Comparison of ENCODE assay signal across 2 cellular contexts in the genomic region with DNA sequence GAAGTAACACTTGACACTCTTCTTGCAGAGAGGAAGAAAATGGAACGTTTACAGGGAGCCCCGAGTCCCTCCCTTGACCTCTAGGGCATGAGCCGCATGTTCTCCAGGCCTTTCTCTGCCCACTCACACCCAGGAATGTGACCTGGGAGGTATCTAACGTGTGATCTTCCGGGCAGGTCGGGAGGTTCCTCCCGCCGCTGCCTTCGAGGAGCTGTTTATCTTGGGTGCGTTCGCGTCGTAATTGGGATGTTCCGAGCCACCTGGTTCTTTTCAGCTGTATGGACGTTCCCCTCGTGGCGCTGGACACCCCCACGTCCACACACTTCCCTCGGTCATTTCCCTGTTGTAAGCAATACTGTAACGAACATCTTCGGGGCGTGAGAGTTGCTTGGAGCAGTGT.
TF ChIP-seq lines count a peak whose summit lies in the region.

No MANE protein-coding gene starts in this region.

TF ChIP-seq in GM23338, 12 proteins besides CTCF, POLR2A, EP300 and RAD21:
- TF ChIP-seq ZNF114 (CRISPR knock-in tag; IDR thresholded peaks at IDR 0.05), result no peak
- no peak for TF ChIP-seq JUNB (IDR thresholded peaks at IDR 0.05; ENCODE audit: unreplicated experiment)
- no peak for TF ChIP-seq NANOG (IDR thresholded peaks at IDR 0.05; ENCODE audit: borderline replicate concordance)
TF ChIP-seq in GM23338: peak in this region for 0.

TF ChIP-seq in K562, 482 proteins besides CTCF, POLR2A, EP300 and RAD21:
- no peak for TF ChIP-seq RBM22 (IDR thresholded peaks at IDR 0.05; ENCODE audit: low read depth, low read length, poor library complexity, severe bottlenecking)
- TF ChIP-seq, protein P1, sequence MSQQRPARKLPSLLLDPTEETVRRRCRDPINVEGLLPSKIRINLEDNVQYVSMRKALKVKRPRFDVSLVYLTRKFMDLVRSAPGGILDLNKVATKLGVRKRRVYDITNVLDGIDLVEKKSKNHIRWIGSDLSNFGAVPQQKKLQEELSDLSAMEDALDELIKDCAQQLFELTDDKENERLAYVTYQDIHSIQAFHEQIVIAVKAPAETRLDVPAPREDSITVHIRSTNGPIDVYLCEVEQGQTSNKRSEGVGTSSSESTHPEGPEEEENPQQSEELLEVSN (IDR thresholded peaks at IDR 0.05; ENCODE audit: borderline replicate concordance in 1 of 2, extremely low read depth in 1 of 2, insufficient read depth in 1 of 2, insufficient read length in 1 of 2, low read depth in 1 of 2, low read length in 1 of 2, poor library complexity in 1 of 2, severe bottlenecking in 1 of 2), result peak in 1 of 2 experiments; percentile 18
- TF ChIP-seq, protein P2, sequence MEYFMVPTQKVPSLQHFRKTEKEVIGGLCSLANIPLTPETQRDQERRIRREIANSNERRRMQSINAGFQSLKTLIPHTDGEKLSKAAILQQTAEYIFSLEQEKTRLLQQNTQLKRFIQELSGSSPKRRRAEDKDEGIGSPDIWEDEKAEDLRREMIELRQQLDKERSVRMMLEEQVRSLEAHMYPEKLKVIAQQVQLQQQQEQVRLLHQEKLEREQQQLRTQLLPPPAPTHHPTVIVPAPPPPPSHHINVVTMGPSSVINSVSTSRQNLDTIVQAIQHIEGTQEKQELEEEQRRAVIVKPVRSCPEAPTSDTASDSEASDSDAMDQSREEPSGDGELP (CRISPR knock-in tag; IDR thresholded peaks at IDR 0.05; ENCODE audit: borderline replicate concordance), result peak; percentile 64; the same call in 1 of the 2 replicates
- TF ChIP-seq, protein P3, sequence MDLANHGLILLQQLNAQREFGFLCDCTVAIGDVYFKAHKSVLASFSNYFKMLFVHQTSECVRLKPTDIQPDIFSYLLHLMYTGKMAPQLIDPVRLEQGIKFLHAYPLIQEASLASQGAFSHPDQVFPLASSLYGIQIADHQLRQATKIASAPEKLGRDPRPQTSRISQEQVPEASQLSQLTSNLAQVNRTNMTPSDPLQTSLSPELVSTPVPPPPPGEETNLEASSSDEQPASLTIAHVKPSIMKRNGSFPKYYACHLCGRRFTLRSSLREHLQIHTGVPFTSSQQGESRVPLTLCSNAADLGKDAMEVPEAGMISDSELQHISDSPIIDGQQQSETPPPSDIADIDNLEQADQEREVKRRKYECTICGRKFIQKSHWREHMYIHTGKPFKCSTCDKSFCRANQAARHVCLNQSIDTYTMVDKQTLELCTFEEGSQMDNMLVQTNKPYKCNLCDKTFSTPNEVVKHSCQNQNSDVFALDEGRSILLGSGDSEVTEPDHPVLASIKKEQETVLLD (IDR thresholded peaks at IDR 0.05), result no peak
- no peak for TF ChIP-seq MYNN (IDR thresholded peaks at IDR 0.05)
- TF ChIP-seq MYNN (CRISPR knock-in tag; IDR thresholded peaks at IDR 0.05), result no peak
- TF ChIP-seq, protein P4, sequence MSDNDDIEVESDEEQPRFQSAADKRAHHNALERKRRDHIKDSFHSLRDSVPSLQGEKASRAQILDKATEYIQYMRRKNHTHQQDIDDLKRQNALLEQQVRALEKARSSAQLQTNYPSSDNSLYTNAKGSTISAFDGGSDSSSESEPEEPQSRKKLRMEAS (CRISPR knock-in tag; IDR thresholded peaks at IDR 0.05), result peak; percentile 33
- TF ChIP-seq CBX3 (IDR thresholded peaks at IDR 0.05; ENCODE audit: borderline replicate concordance in 1 of 2, low read length in 2 of 2), result 0 out of 3 replicates have a peak, but pooled peaks of 1 of the 2 experiments have one; percentile 25
- TF ChIP-seq, protein P5, sequence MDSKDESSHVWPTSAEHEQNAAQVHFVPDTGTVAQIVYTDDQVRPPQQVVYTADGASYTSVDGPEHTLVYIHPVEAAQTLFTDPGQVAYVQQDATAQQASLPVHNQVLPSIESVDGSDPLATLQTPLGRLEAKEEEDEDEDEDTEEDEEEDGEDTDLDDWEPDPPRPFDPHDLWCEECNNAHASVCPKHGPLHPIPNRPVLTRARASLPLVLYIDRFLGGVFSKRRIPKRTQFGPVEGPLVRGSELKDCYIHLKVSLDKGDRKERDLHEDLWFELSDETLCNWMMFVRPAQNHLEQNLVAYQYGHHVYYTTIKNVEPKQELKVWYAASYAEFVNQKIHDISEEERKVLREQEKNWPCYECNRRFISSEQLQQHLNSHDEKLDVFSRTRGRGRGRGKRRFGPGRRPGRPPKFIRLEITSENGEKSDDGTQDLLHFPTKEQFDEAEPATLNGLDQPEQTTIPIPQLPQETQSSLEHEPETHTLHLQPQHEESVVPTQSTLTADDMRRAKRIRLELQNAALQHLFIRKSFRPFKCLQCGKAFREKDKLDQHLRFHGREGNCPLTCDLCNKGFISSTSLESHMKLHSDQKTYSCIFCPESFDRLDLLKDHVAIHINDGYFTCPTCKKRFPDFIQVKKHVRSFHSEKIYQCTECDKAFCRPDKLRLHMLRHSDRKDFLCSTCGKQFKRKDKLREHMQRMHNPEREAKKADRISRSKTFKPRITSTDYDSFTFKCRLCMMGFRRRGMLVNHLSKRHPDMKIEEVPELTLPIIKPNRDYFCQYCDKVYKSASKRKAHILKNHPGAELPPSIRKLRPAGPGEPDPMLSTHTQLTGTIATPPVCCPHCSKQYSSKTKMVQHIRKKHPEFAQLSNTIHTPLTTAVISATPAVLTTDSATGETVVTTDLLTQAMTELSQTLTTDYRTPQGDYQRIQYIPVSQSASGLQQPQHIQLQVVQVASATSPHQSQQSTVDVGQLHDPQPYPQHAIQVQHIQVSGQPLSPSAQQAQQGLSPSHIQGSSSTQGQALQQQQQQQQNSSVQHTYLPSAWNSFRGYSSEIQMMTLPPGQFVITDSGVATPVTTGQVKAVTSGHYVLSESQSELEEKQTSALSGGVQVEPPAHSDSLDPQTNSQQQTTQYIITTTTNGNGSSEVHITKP (IDR thresholded peaks at IDR 0.05; ENCODE audit: partially characterized antibody), result peak; percentile 12
- peak; percentile 62; the same call in 1 of the 2 replicates for TF ChIP-seq CXXC5 (CRISPR knock-in tag; IDR thresholded peaks at IDR 0.05)
- TF ChIP-seq, protein P6, sequence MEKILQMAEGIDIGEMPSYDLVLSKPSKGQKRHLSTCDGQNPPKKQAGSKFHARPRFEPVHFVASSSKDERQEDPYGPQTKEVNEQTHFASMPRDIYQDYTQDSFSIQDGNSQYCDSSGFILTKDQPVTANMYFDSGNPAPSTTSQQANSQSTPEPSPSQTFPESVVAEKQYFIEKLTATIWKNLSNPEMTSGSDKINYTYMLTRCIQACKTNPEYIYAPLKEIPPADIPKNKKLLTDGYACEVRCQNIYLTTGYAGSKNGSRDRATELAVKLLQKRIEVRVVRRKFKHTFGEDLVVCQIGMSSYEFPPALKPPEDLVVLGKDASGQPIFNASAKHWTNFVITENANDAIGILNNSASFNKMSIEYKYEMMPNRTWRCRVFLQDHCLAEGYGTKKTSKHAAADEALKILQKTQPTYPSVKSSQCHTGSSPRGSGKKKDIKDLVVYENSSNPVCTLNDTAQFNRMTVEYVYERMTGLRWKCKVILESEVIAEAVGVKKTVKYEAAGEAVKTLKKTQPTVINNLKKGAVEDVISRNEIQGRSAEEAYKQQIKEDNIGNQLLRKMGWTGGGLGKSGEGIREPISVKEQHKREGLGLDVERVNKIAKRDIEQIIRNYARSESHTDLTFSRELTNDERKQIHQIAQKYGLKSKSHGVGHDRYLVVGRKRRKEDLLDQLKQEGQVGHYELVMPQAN (IDR thresholded peaks at IDR 0.05; ENCODE audit: borderline replicate concordance), result no peak
- TF ChIP-seq TBP (optimal IDR thresholded peaks at IDR 0.05; ENCODE audit: low read depth, low read length), result peak; percentile 10
- peak; percentile 73 for TF ChIP-seq L3MBTL2 (IDR thresholded peaks at IDR 0.05)
- peak; percentile 22 for TF ChIP-seq HNRNPLL (IDR thresholded peaks at IDR 0.05; ENCODE audit: low read depth, low read length, poor library complexity, severe bottlenecking)
- TF ChIP-seq, protein P7, sequence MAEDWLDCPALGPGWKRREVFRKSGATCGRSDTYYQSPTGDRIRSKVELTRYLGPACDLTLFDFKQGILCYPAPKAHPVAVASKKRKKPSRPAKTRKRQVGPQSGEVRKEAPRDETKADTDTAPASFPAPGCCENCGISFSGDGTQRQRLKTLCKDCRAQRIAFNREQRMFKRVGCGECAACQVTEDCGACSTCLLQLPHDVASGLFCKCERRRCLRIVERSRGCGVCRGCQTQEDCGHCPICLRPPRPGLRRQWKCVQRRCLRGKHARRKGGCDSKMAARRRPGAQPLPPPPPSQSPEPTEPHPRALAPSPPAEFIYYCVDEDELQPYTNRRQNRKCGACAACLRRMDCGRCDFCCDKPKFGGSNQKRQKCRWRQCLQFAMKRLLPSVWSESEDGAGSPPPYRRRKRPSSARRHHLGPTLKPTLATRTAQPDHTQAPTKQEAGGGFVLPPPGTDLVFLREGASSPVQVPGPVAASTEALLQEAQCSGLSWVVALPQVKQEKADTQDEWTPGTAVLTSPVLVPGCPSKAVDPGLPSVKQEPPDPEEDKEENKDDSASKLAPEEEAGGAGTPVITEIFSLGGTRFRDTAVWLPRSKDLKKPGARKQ (CRISPR knock-in tag; IDR thresholded peaks at IDR 0.05), result 0 out of 2 replicates have a peak, but pooled peaks have one; percentile 24
- TF ChIP-seq, protein P8, sequence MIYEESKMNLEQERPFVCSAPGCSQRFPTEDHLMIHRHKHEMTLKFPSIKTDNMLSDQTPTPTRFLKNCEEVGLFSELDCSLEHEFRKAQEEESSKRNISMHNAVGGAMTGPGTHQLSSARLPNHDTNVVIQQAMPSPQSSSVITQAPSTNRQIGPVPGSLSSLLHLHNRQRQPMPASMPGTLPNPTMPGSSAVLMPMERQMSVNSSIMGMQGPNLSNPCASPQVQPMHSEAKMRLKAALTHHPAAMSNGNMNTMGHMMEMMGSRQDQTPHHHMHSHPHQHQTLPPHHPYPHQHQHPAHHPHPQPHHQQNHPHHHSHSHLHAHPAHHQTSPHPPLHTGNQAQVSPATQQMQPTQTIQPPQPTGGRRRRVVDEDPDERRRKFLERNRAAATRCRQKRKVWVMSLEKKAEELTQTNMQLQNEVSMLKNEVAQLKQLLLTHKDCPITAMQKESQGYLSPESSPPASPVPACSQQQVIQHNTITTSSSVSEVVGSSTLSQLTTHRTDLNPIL (CRISPR knock-in tag; IDR thresholded peaks at IDR 0.05), result no peak
- peak; percentile 35; the same call in 1 of the 2 replicates for TF ChIP-seq TEAD4 (IDR thresholded peaks at IDR 0.05; ENCODE audit: low read length)
- no peak for TF ChIP-seq TEAD4 (CRISPR knock-in tag; IDR thresholded peaks at IDR 0.05; ENCODE audit: borderline replicate concordance)
- TF ChIP-seq, protein P9, sequence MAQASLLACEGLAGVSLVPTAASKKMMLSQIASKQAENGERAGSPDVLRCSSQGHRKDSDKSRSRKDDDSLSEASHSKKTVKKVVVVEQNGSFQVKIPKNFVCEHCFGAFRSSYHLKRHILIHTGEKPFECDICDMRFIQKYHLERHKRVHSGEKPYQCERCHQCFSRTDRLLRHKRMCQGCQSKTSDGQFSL (CRISPR knock-in tag; IDR thresholded peaks at IDR 0.05), result peak; percentile 60; the same call in 1 of the 2 replicates
- TF ChIP-seq, protein P9 (tag; IDR thresholded peaks at IDR 0.05), result no peak
- TF ChIP-seq, protein P10, sequence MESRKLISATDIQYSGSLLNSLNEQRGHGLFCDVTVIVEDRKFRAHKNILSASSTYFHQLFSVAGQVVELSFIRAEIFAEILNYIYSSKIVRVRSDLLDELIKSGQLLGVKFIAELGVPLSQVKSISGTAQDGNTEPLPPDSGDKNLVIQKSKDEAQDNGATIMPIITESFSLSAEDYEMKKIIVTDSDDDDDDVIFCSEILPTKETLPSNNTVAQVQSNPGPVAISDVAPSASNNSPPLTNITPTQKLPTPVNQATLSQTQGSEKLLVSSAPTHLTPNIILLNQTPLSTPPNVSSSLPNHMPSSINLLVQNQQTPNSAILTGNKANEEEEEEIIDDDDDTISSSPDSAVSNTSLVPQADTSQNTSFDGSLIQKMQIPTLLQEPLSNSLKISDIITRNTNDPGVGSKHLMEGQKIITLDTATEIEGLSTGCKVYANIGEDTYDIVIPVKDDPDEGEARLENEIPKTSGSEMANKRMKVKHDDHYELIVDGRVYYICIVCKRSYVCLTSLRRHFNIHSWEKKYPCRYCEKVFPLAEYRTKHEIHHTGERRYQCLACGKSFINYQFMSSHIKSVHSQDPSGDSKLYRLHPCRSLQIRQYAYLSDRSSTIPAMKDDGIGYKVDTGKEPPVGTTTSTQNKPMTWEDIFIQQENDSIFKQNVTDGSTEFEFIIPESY (CRISPR knock-in tag; IDR thresholded peaks at IDR 0.05), result peak; percentile 73
